ENCODE assay signal across 1 cellular context in the genomic region with DNA sequence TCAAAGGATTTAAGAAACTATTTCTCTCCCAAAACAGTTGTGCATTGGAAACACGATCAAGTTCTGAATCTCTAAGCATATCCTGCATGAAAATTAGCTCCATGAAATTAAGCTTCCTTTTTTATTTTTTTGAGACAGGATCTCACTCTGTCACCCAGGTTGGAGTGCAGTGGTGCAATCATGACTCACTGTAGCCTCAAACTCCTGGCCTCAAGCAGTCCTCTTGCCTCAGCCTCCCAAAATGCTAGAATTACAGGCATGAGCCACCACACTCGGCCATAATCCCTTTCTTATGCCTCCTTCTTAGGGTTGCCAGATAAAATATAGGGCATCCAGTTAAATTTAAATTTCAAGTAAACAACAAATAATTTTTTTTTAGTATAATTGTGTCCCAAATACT.
TF ChIP-seq lines count a peak whose summit lies in the region.

No MANE protein-coding gene starts in this region.

TF ChIP-seq in SK-N-SH treated with all-trans-retinoic acid at 6 μM for 48 hours, 23 proteins besides CTCF, POLR2A, EP300 and RAD21 (continued from another document):
- no peak for TF ChIP-seq TSHZ2 (CRISPR knock-in tag; IDR thresholded peaks at IDR 0.05)
- TF ChIP-seq CREB5 (CRISPR knock-in tag; IDR thresholded peaks at IDR 0.05; ENCODE audit: low read depth), result no peak
- TF ChIP-seq, protein P1, sequence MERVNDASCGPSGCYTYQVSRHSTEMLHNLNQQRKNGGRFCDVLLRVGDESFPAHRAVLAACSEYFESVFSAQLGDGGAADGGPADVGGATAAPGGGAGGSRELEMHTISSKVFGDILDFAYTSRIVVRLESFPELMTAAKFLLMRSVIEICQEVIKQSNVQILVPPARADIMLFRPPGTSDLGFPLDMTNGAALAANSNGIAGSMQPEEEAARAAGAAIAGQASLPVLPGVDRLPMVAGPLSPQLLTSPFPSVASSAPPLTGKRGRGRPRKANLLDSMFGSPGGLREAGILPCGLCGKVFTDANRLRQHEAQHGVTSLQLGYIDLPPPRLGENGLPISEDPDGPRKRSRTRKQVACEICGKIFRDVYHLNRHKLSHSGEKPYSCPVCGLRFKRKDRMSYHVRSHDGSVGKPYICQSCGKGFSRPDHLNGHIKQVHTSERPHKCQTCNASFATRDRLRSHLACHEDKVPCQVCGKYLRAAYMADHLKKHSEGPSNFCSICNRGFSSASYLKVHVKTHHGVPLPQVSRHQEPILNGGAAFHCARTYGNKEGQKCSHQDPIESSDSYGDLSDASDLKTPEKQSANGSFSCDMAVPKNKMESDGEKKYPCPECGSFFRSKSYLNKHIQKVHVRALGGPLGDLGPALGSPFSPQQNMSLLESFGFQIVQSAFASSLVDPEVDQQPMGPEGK (CRISPR knock-in tag; IDR thresholded peaks at IDR 0.05; ENCODE audit: borderline replicate concordance), result no peak
